In genomic region chr2:209425082-209426071, GRCh38 we compare ENCODE assay signal across 8 cellular contexts. TPM values are rescaled to one million over a fixed set of nuclear protein-coding genes. Genes with fewer than 3 reads are reported as not detected.
DNase-seq lines count a peak whose midpoint lies in the region; ATAC-seq and FAIRE-seq lines count a peak whose summit lies in the region.

No MANE protein-coding gene starts in this region.

- H3K4me3 ChIP-seq in adipocyte (ENCODE audit: low read length): peak overlapping the region; percentile 89
- peak overlapping the region in 4 of 5 donors; percentile 73 to 83 (median 76) for H3K4me3 ChIP-seq in subcutaneous abdominal adipose tissue (ENCODE audit: low read depth in 1 of 5, low read length in 5 of 5)

- no peak overlapping the region for H3K27ac ChIP-seq in subcutaneous abdominal adipose tissue (ENCODE audit: low read depth, low read length)

- intact Hi-C loops in activated naive CD4-positive, alpha-beta T cell treated with anti-CD3 and anti-CD28 coated beads for 36 hours (cut with micrococcal nuclease): loop anchor here (1.0 to 10.0 kb wide), 6 partner anchors 131 to 1171 kb away; partner anchors contain the start of gene IDH1

- H3K27me3 ChIP-seq in adipocyte (replicated peaks; ENCODE audit: control insufficient read depth, insufficient read depth, low read length): no peaks in the 10 kb centered on the region
- H3K27me3 ChIP-seq in subcutaneous abdominal adipose tissue (ENCODE audit: control insufficient read depth in 5 of 5, insufficient read depth in 4 of 5, low read length in 5 of 5): no peaks in the 10 kb centered on the region

- no peaks in the 10 kb centered on the region for H3K36me3 Mint-ChIP-seq in activated naive CD4-positive, alpha-beta T cell treated with anti-CD3 and anti-CD28 coated beads for 36 hours (ENCODE audit: low read depth)

- H3K9me3 Mint-ChIP-seq in activated naive CD4-positive, alpha-beta T cell treated with anti-CD3 and anti-CD28 coated beads for 36 hours: no peaks in the 10 kb centered on the region

- peaks cover 37% of the 10 kb centered on the region for H3K27me3 Mint-ChIP-seq in activated naive CD4-positive, alpha-beta T cell treated with anti-CD3 and anti-CD28 coated beads for 36 hours (ENCODE audit: low read depth)

- peaks cover 12% of the 10 kb centered on the region for H3K4me1 Mint-ChIP-seq in activated naive CD4-positive, alpha-beta T cell treated with anti-CD3 and anti-CD28 coated beads for 36 hours (ENCODE audit: low read depth)

- H3K4me3 Mint-ChIP-seq in activated naive CD4-positive, alpha-beta T cell treated with anti-CD3 and anti-CD28 coated beads for 36 hours: peak overlapping the region; percentile 73

- peak; percentile 27 for DNase-seq in activated naive CD4-positive, alpha-beta T cell treated with anti-CD3 and anti-CD28 coated beads for 36 hours
- no peak for DNase-seq in activated naive CD4-positive, alpha-beta T cell treated with Interleukin-2 at 50 U/mL for 16 hours
- DNase-seq in NCI-H2171 (lab: John Stamatoyannopoulos, UW): peak; percentile 34
- peak; percentile 76 for DNase-seq in adipocyte (ENCODE audit: low read depth)

- H3K4me1 ChIP-seq in adipocyte (ENCODE audit: control insufficient read depth, insufficient read depth, low read length) (peaks cover 12% of the 10 kb centered on the region), subcutaneous abdominal adipose tissue (ENCODE audit: control insufficient read depth in 5 of 5, insufficient read depth in 5 of 5, low read length in 5 of 5) (peaks cover 3 to 18% (median 17%) of the 10 kb centered on the region in 5 donors)

- H3K9ac ChIP-seq in adipocyte (ENCODE audit: low read length): peak overlapping the region; percentile 80
- H3K9ac ChIP-seq in subcutaneous abdominal adipose tissue (ENCODE audit: low read length in 5 of 5): peak overlapping the region in 2 of 5 donors; percentile 15 to 67

- ATAC-seq in HG02870 (IDR thresholded peaks at IDR 0.05; ENCODE audit: unreplicated experiment): peak; percentile 35
- no peak for ATAC-seq in HG02588 (IDR thresholded peaks at IDR 0.05; ENCODE audit: unreplicated experiment)

- H3K27ac Mint-ChIP-seq in activated naive CD4-positive, alpha-beta T cell treated with anti-CD3 and anti-CD28 coated beads for 36 hours: no peak overlapping the region

- H3K36me3 ChIP-seq in adipocyte (ENCODE audit: control insufficient read depth, insufficient read depth, low read length, severe bottlenecking) (no peaks in the 10 kb centered on the region), subcutaneous abdominal adipose tissue (ENCODE audit: control insufficient read depth in 5 of 5, insufficient read depth in 5 of 5, low read length in 5 of 5) (no peaks in the 10 kb centered on the region)

- H3K9me3 ChIP-seq in adipocyte (ENCODE audit: control insufficient read depth, low read length) (no peaks in the 10 kb centered on the region), subcutaneous abdominal adipose tissue (ENCODE audit: control insufficient read depth in 5 of 5, low read length in 5 of 5) (no peaks in the 10 kb centered on the region)

- CTCF ChIA-PET in activated naive CD4-positive, alpha-beta T cell treated with anti-CD3 and anti-CD28 coated beads for 36 hours (lab: Charles Lee): interaction anchor here (0.6 to 3.3 kb wide), 4 partner anchors 8 to 535 kb away, joined by 3 to 13 read pairs (median 7); no protein-coding TSS in a partner anchor

- FAIRE-seq in islet of Langerhans (lab: Jason Lieb, UNC): peak; percentile 100

RNA-seq across cellular contexts. Expression of gene MAP2, which starts 1.5 kb away (rescaled TPM):
- under 1 TPM; 0.20 to 0.67 TPM for total RNA-seq in activated naive CD4-positive, alpha-beta T cell treated with anti-CD3 and anti-CD28 coated beads for 36 hours
